ENCODE assay signal across 15 cellular contexts in genomic region chr2:136051725-136052048, GRCh38.
A peak's percentile ranks its signal among the peaks of the same experiment; 100 is the strongest.
DNase-seq lines count a peak whose midpoint lies in the region; ATAC-seq, FAIRE-seq and TF ChIP-seq lines count a peak whose summit lies in the region.
"Had no signal": no experiment of that assay in that cellular context is flagged by ENCODE, and none has a peak within 500 bp of the region (broad histone marks: within the 10 kb centered on the region; RNA-seq: fewer than 3 reads in every experiment).

No MANE protein-coding gene starts in this region.

- H3K27ac Mint-ChIP-seq in activated CD4-positive, alpha-beta T cell treated with anti-CD3 and anti-CD28 coated beads for 36 hours = peak overlapping the region; percentile 91
- peak overlapping the region; percentile 91 for H3K27ac Mint-ChIP-seq in activated CD8-positive, alpha-beta T cell treated with anti-CD3 and anti-CD28 coated beads for 36 hours
- H3K27ac Mint-ChIP-seq in naive thymus-derived CD4-positive, alpha-beta T cell = peak overlapping the region; percentile 62 to 96 (median 86)

- H3K4me3 Mint-ChIP-seq in activated CD4-positive, alpha-beta T cell treated with anti-CD3 and anti-CD28 coated beads for 36 hours = peak overlapping the region; percentile 35
- peak overlapping the region; percentile 48 for H3K4me3 Mint-ChIP-seq in activated CD8-positive, alpha-beta T cell treated with anti-CD3 and anti-CD28 coated beads for 36 hours
- peak overlapping the region; percentile 56 to 85 (median 70) for H3K4me3 Mint-ChIP-seq in naive thymus-derived CD4-positive, alpha-beta T cell

- POLR2A ChIA-PET in activated CD4-positive, alpha-beta T cell treated with anti-CD3 and anti-CD28 coated beads for 36 hours (lab: Charles Lee) = interaction anchor here (0.6 to 1.2 kb wide), 3 partner anchors 26 to 68 kb away, joined by 3 to 4 read pairs (median 3); partner anchors contain the start of gene DARS1
- POLR2A ChIA-PET in activated CD8-positive, alpha-beta T cell treated with anti-CD3 and anti-CD28 coated beads for 36 hours (lab: Charles Lee) = interaction anchor here (0.6 to 3.9 kb wide), 8 partner anchors 43 to 330 kb away, joined by 3 to 18 read pairs (median 10); partner anchors contain the start of gene DARS1
- POLR2A ChIA-PET in naive thymus-derived CD4-positive, alpha-beta T cell (lab: Charles Lee) = interaction anchor here (0.7 kb wide), 1 partner anchor 84 kb away, joined by 5 read pairs; no protein-coding TSS in a partner anchor

- H3K36me3 ChIP-seq in naive thymus-derived CD4-positive, alpha-beta T cell (ENCODE audit: control insufficient read depth in 2 of 3, insufficient read depth in 3 of 3, low read length in 3 of 3) = no peaks in the 10 kb centered on the region

- H3K36me3 Mint-ChIP-seq in activated CD4-positive, alpha-beta T cell treated with anti-CD3 and anti-CD28 coated beads for 36 hours (ENCODE audit: low read depth) = no peaks in the 10 kb centered on the region
- peaks cover 6% of the 10 kb centered on the region for H3K36me3 Mint-ChIP-seq in activated CD8-positive, alpha-beta T cell treated with anti-CD3 and anti-CD28 coated beads for 36 hours (ENCODE audit: low read depth)
- peaks cover 0 to 16% (median 0%) of the 10 kb centered on the region in 5 donors for H3K36me3 Mint-ChIP-seq in naive thymus-derived CD4-positive, alpha-beta T cell

- FAIRE-seq in GM12891 (lab: Jason Lieb, UNC) = no peak
- FAIRE-seq: urothelium cell line had no signal

- in situ Hi-C loops in GM13977 (cut with MboI; ENCODE audit: low pct_unique_long_range_greater_than_20kb, low sequenced_read_pairs, unreplicated experiment) = no loop called here

- H3K27me3 Mint-ChIP-seq in activated CD4-positive, alpha-beta T cell treated with anti-CD3 and anti-CD28 coated beads for 36 hours = no peaks in the 10 kb centered on the region
- no peaks in the 10 kb centered on the region for H3K27me3 Mint-ChIP-seq in activated CD8-positive, alpha-beta T cell treated with anti-CD3 and anti-CD28 coated beads for 36 hours
- no peaks in the 10 kb centered on the region for H3K27me3 Mint-ChIP-seq in naive thymus-derived CD4-positive, alpha-beta T cell

- H3K4me3 ChIP-seq in naive thymus-derived CD4-positive, alpha-beta T cell (ENCODE audit: low read length) = peak overlapping the region; percentile 12
- H3K4me3 ChIP-seq: coronary artery had no signal

- intact Hi-C loops in activated CD4-positive, alpha-beta T cell treated with anti-CD3 and anti-CD28 coated beads for 36 hours (cut with DNase I, micrococcal nuclease) = loop anchor here (1.0 to 10.0 kb wide), 6 partner anchors 44 to 331 kb away; partner anchors contain the start of gene DARS1 (in 2 of the 2)
- intact Hi-C loops in activated CD8-positive, alpha-beta T cell treated with anti-CD3 and anti-CD28 coated beads for 36 hours (cut with micrococcal nuclease) = loop anchor here (1.0 to 5.0 kb wide), 5 partner anchors 39 to 331 kb away; no protein-coding TSS in a partner anchor
- intact Hi-C loops in naive thymus-derived CD4-positive, alpha-beta T cell (cut with micrococcal nuclease) = loop anchor here (1.0 to 10.0 kb wide), 9 partner anchors 43 to 1137 kb away; partner anchors contain the start of genes CCNT2 (in 2 of the 2) and DARS1 (in 2 of the 2)

- TF ChIP-seq CTCF in activated CD8-positive, alpha-beta T cell treated with anti-CD3 and anti-CD28 coated beads for 36 hours (IDR thresholded peaks at IDR 0.05) = no peak
- TF ChIP-seq CTCF in GM13977 (IDR thresholded peaks at IDR 0.05; ENCODE audit: extremely low read depth, insufficient read depth, missing control alignments) = no peak

- H3K4me1 Mint-ChIP-seq in activated CD4-positive, alpha-beta T cell treated with anti-CD3 and anti-CD28 coated beads for 36 hours = peaks cover 74% of the 10 kb centered on the region
- H3K4me1 Mint-ChIP-seq in activated CD8-positive, alpha-beta T cell treated with anti-CD3 and anti-CD28 coated beads for 36 hours (ENCODE audit: low read depth) = peaks cover 78% of the 10 kb centered on the region
- H3K4me1 Mint-ChIP-seq in naive thymus-derived CD4-positive, alpha-beta T cell = peaks cover 54 to 93% (median 89%) of the 10 kb centered on the region in 7 donors

- no peaks in the 10 kb centered on the region for H3K9me3 ChIP-seq in naive thymus-derived CD4-positive, alpha-beta T cell (ENCODE audit: control insufficient read depth in 2 of 3, low read length in 3 of 3)

- H3K4me1 ChIP-seq in naive thymus-derived CD4-positive, alpha-beta T cell (ENCODE audit: control insufficient read depth in 2 of 2, insufficient read depth in 2 of 2, low read length in 2 of 2) = peaks cover 76 to 83% of the 10 kb centered on the region in 2 donors

- peak; percentile 50 for ATAC-seq in activated CD4-positive, alpha-beta T cell treated with anti-CD3 and anti-CD28 coated beads for 36 hours
- ATAC-seq in activated CD8-positive, alpha-beta T cell treated with anti-CD3 and anti-CD28 coated beads for 36 hours = peak; percentile 31
- ATAC-seq in naive thymus-derived CD4-positive, alpha-beta T cell = peak; percentile 84
- ATAC-seq in GM21737 (IDR thresholded peaks at IDR 0.05; ENCODE audit: unreplicated experiment) (no peak), GM18861 (IDR thresholded peaks at IDR 0.05; ENCODE audit: unreplicated experiment) (no peak)

- H3K27me3 ChIP-seq in naive thymus-derived CD4-positive, alpha-beta T cell (ENCODE audit: control insufficient read depth in 2 of 2, insufficient read depth in 2 of 2, low read length in 2 of 2) = no peaks in the 10 kb centered on the region

- CTCF ChIA-PET in activated CD4-positive, alpha-beta T cell treated with anti-CD3 and anti-CD28 coated beads for 36 hours (lab: Charles Lee) = interaction anchor here (0.9 kb wide), 1 partner anchor 330 kb away, joined by 3 read pairs; no protein-coding TSS in a partner anchor
- CTCF ChIA-PET in activated CD8-positive, alpha-beta T cell treated with anti-CD3 and anti-CD28 coated beads for 36 hours (lab: Charles Lee) = interaction anchor here (0.9 kb wide), 1 partner anchor 80 kb away, joined by 3 read pairs; no protein-coding TSS in a partner anchor
- CTCF ChIA-PET in naive thymus-derived CD4-positive, alpha-beta T cell (lab: Charles Lee) = no interaction called here

- TF ChIP-seq POLR2A in GM12891 (IDR thresholded peaks at IDR 0.05; ENCODE audit: low read depth, low read length) = no peak

- peaks cover 2% of the 10 kb centered on the region for H3K9me3 Mint-ChIP-seq in activated CD4-positive, alpha-beta T cell treated with anti-CD3 and anti-CD28 coated beads for 36 hours (ENCODE audit: low read depth)
- H3K9me3 Mint-ChIP-seq in activated CD8-positive, alpha-beta T cell treated with anti-CD3 and anti-CD28 coated beads for 36 hours = no peaks in the 10 kb centered on the region
- H3K9me3 Mint-ChIP-seq in naive thymus-derived CD4-positive, alpha-beta T cell = peaks cover 0 to 7% (median 0%) of the 10 kb centered on the region in 11 donors

- H3K27ac ChIP-seq in naive thymus-derived CD4-positive, alpha-beta T cell (ENCODE audit: low read depth, low read length) = peak overlapping the region; percentile 50
- H3K27ac ChIP-seq: C4-2B, coronary artery had no signal

- DNase-seq in activated CD4-positive, alpha-beta T cell treated with anti-CD3 and anti-CD28 coated beads for 36 hours = no peak
- DNase-seq in activated CD4-positive, alpha-beta T cell treated with anti-CD3 and anti-CD28 coated beads, Interleukin-2, amount 50 U/mL, for 1 hour = no peak
- no peak for DNase-seq in GM12891 (ENCODE audit: insufficient read length, low spot score)
- DNase-seq in activated CD8-positive, alpha-beta T cell treated with anti-CD3 and anti-CD28 coated beads for 36 hours = no peak
- DNase-seq in naive thymus-derived CD4-positive, alpha-beta T cell = peak in 7 of 9 donors; percentile 22 to 74 (median 58)
- DNase-seq in GM13977 (ENCODE audit: low spot score) = no peak
- DNase-seq: foreskin fibroblast, mesendoderm, NCI-H1417 treated with DMSO at 0.1 percent for 48 hours, NCI-H345 had no signal

TF ChIP-seq in GM12891, 5 proteins besides CTCF, POLR2A, EP300 and RAD21:
- TF ChIP-seq SPI1 (IDR thresholded peaks at IDR 0.05; ENCODE audit: low read depth, low read length) (peak; percentile 36; the same call in 1 of the 2 replicates), POLR2AphosphoS5 (IDR thresholded peaks at IDR 0.05; ENCODE audit: low read depth, low read length) (no peak), POU2F2 (IDR thresholded peaks at IDR 0.05; ENCODE audit: low read depth, low read length) (no peak), TAF1 (IDR thresholded peaks at IDR 0.05; ENCODE audit: low read depth, low read length) (no peak), PAX5 (IDR thresholded peaks at IDR 0.05; ENCODE audit: insufficient read depth, low read length, severe bottlenecking) (no peak)

Comparison
In these comparisons a context has a peak if more than half of its experiments do, and no peak if none do; other contexts are left out.
1. ATAC-seq: peak in activated CD4-positive, alpha-beta T cell treated with anti-CD3 and anti-CD28 coated beads for 36 hours (single experiment), activated CD8-positive, alpha-beta T cell treated with anti-CD3 and anti-CD28 coated beads for 36 hours (single experiment) and naive thymus-derived CD4-positive, alpha-beta T cell (single experiment); none in GM21737 (single experiment) and GM18861 (single experiment).
2. DNase-seq: peak in naive thymus-derived CD4-positive, alpha-beta T cell (7 of 9); none in activated CD4-positive, alpha-beta T cell treated with anti-CD3 and anti-CD28 coated beads for 36 hours (single experiment), activated CD4-positive, alpha-beta T cell treated with anti-CD3 and anti-CD28 coated beads, Interleukin-2, amount 50 U/mL, for 1 hour (single experiment), GM12891 (single experiment), activated CD8-positive, alpha-beta T cell treated with anti-CD3 and anti-CD28 coated beads for 36 hours (single experiment) and GM13977 (single experiment).
3. Peak in every context shown above with its lines, with median percentiles within 50 percentile points of each other: H3K27ac Mint-ChIP-seq and H3K4me3 Mint-ChIP-seq.